16 cellular contexts compared by ENCODE assay signal in the genomic region with DNA sequence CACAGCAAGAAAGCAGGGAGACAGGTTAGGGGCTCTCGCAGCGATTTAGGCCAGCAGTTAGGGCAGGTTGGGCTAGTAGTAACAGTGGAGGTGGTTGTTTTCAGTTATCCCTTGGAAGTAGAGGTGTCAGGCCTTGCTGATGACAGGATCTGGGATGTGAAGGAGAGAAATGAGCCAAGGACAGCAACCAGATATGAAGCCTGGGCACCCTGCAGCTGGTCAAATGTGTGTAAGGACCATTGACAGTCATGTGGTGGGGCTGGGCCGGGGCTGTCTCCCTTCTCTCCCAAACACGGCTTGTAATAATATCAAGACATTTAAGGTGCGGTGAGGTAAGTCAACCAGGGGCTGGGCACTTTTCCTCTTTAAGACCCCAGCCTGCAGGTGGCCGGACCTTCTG.
"Had no signal": no experiment of that assay in that cellular context is flagged by ENCODE, and none has a peak within 500 bp of the region (broad histone marks: within the 10 kb centered on the region; RNA-seq: fewer than 3 reads in every experiment).

No MANE protein-coding gene starts in this region.

- H3K9me3 Mint-ChIP-seq: activated CD4-positive, alpha-beta memory T cell treated with anti-CD3 and anti-CD28 coated beads for 36 hours; activated naive CD8-positive, alpha-beta T cell treated with anti-CD3 and anti-CD28 coated beads for 36 hours; stimulated activated naive CD8-positive, alpha-beta T cell treated with anti-CD3 and anti-CD28 coated beads, Interleukin-15, amount 100 ng/mL, for 72 hours had no signal

- H3K36me3 ChIP-seq: tibial artery had no signal

- H3K4me3 ChIP-seq: tibial artery had no signal

- DNase-seq: activated CD4-positive, alpha-beta memory T cell treated with anti-CD3 and anti-CD28 coated beads for 36 hours; activated CD4-positive, alpha-beta T cell treated with anti-CD3 and anti-CD28 coated beads for 4 hours; activated CD4-positive, CD25-positive, alpha-beta regulatory T cell; activated naive CD4-positive, alpha-beta T cell treated with Interleukin-2 at 50 U/mL for 16 hours; activated naive CD8-positive, alpha-beta T cell treated with anti-CD3 and anti-CD28 coated beads for 36 hours; activated T-cell treated with anti-CD3 and anti-CD28 coated beads, Interleukin-2, amount 50 U/mL, for 48 hours; amygdala; dermis blood vessel endothelial cell; effector CD8-positive, alpha-beta T cell; hippocampal formation; kidney glomerular epithelial cell; stimulated activated naive CD8-positive, alpha-beta T cell treated with anti-CD3 and anti-CD28 coated beads, Interleukin-15, amount 100 ng/mL, for 72 hours; T-helper 2 cell; tibial artery had no signal

- ATAC-seq: stimulated activated naive CD8-positive, alpha-beta T cell treated with anti-CD3 and anti-CD28 coated beads, Interleukin-15, amount 100 ng/mL, for 72 hours had no signal

- H3K27me3 Mint-ChIP-seq: activated CD4-positive, alpha-beta memory T cell treated with anti-CD3 and anti-CD28 coated beads for 36 hours; activated naive CD8-positive, alpha-beta T cell treated with anti-CD3 and anti-CD28 coated beads for 36 hours; stimulated activated naive CD8-positive, alpha-beta T cell treated with anti-CD3 and anti-CD28 coated beads, Interleukin-15, amount 100 ng/mL, for 72 hours had no signal

- FAIRE-seq: urothelium cell line had no signal

- H3K27ac ChIP-seq: tibial artery had no signal

- H3K4me1 Mint-ChIP-seq: activated naive CD8-positive, alpha-beta T cell treated with anti-CD3 and anti-CD28 coated beads for 36 hours; nephron; stimulated activated naive CD8-positive, alpha-beta T cell treated with anti-CD3 and anti-CD28 coated beads, Interleukin-15, amount 100 ng/mL, for 72 hours had no signal

- H3K27ac Mint-ChIP-seq: activated CD4-positive, alpha-beta memory T cell treated with anti-CD3 and anti-CD28 coated beads for 36 hours; activated naive CD8-positive, alpha-beta T cell treated with anti-CD3 and anti-CD28 coated beads for 36 hours; nephron; stimulated activated naive CD8-positive, alpha-beta T cell treated with anti-CD3 and anti-CD28 coated beads, Interleukin-15, amount 100 ng/mL, for 72 hours had no signal

- H3K9me3 ChIP-seq: tibial artery had no signal

- H3K36me3 Mint-ChIP-seq: activated CD4-positive, alpha-beta memory T cell treated with anti-CD3 and anti-CD28 coated beads for 36 hours; activated naive CD8-positive, alpha-beta T cell treated with anti-CD3 and anti-CD28 coated beads for 36 hours had no signal

- H3K4me3 Mint-ChIP-seq: activated CD4-positive, alpha-beta memory T cell treated with anti-CD3 and anti-CD28 coated beads for 36 hours; activated naive CD8-positive, alpha-beta T cell treated with anti-CD3 and anti-CD28 coated beads for 36 hours; nephron; stimulated activated naive CD8-positive, alpha-beta T cell treated with anti-CD3 and anti-CD28 coated beads, Interleukin-15, amount 100 ng/mL, for 72 hours had no signal

- H3K27me3 ChIP-seq: tibial artery had no signal
